Comparison of ENCODE assay signal across 1 cellular context in genomic region chr2:74147729-74148456, GRCh38.
TF ChIP-seq lines count a peak whose summit lies in the region.

Gene BOLA3 (minus strand): TSS chr2:74147912. CDS start chr2:74147874, 38 bp downstream.

TF ChIP-seq in HCT116, 20 proteins besides CTCF, POLR2A, EP300 and RAD21 (continued from another document):
- TF ChIP-seq SP1 (IDR thresholded peaks at IDR 0.05; ENCODE audit: low read depth) = peak; percentile 48; the same call in 1 of the 2 replicates
- no peak; the same call in 1 of the 2 replicates for TF ChIP-seq SRF (IDR thresholded peaks at IDR 0.05; ENCODE audit: low read depth)
- TF ChIP-seq, protein P1, sequence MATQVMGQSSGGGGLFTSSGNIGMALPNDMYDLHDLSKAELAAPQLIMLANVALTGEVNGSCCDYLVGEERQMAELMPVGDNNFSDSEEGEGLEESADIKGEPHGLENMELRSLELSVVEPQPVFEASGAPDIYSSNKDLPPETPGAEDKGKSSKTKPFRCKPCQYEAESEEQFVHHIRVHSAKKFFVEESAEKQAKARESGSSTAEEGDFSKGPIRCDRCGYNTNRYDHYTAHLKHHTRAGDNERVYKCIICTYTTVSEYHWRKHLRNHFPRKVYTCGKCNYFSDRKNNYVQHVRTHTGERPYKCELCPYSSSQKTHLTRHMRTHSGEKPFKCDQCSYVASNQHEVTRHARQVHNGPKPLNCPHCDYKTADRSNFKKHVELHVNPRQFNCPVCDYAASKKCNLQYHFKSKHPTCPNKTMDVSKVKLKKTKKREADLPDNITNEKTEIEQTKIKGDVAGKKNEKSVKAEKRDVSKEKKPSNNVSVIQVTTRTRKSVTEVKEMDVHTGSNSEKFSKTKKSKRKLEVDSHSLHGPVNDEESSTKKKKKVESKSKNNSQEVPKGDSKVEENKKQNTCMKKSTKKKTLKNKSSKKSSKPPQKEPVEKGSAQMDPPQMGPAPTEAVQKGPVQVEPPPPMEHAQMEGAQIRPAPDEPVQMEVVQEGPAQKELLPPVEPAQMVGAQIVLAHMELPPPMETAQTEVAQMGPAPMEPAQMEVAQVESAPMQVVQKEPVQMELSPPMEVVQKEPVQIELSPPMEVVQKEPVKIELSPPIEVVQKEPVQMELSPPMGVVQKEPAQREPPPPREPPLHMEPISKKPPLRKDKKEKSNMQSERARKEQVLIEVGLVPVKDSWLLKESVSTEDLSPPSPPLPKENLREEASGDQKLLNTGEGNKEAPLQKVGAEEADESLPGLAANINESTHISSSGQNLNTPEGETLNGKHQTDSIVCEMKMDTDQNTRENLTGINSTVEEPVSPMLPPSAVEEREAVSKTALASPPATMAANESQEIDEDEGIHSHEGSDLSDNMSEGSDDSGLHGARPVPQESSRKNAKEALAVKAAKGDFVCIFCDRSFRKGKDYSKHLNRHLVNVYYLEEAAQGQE (IDR thresholded peaks at IDR 0.05; ENCODE audit: low read depth) = no peak
- no peak for TF ChIP-seq ZNF274 (IDR thresholded peaks at IDR 0.05; ENCODE audit: low read depth, low read length)
- peak; percentile 25; the same call in 1 of the 2 replicates for TF ChIP-seq ZFX (IDR thresholded peaks at IDR 0.05)
- peak; percentile 91 for TF ChIP-seq YY1 (IDR thresholded peaks at IDR 0.05; ENCODE audit: extremely low read depth, insufficient replicate concordance, low read depth, low read length)
- no peak for TF ChIP-seq EZH2phosphoT487 (IDR thresholded peaks at IDR 0.05; ENCODE audit: borderline replicate concordance)
- peak; percentile 38; the same call in 1 of the 2 replicates for TF ChIP-seq EGR1 (IDR thresholded peaks at IDR 0.05; ENCODE audit: low read depth)
- TF ChIP-seq ATF3 (IDR thresholded peaks at IDR 0.05) = no peak
- no peak for TF ChIP-seq TCF7L2 (IDR thresholded peaks at IDR 0.05; ENCODE audit: borderline replicate concordance, extremely low read depth, insufficient read depth, insufficient read length)
- TF ChIP-seq JUND (IDR thresholded peaks at IDR 0.05) = no peak
- TF ChIP-seq FOSL1 (IDR thresholded peaks at IDR 0.05; ENCODE audit: low read depth) = no peak
